ENCODE assay signal across 12 cellular contexts in the genomic region with DNA sequence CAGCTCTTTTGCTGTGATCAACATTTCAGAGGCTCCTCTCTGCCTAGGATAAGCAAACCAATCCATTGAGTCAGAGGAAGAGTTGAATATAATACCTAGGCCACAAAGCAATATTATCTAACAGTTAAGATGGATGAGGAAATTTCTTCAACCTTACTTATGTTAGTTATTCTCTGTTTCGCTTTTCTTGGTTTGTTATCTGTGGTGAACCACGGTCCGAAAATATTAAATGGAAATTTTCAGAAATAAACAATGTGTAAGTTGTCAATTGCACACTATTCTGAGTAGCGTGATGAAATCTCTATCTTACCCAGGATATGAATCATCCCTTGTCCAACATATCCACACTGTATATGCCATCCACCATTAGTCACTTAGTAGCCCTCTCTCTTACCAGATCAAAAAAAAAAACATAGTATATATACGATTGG. TPM values are rescaled to one million over a fixed set of nuclear protein-coding genes. Genes with fewer than 3 reads are reported as not detected.
A peak's percentile ranks its signal among the peaks of the same experiment; 100 is the strongest.
DNase-seq lines count a peak whose midpoint lies in the region; ATAC-seq and TF ChIP-seq lines count a peak whose summit lies in the region.
"Had no signal": no experiment of that assay in that cellular context is flagged by ENCODE, and none has a peak within 500 bp of the region (broad histone marks: within the 10 kb centered on the region; RNA-seq: fewer than 3 reads in every experiment).

No MANE protein-coding gene starts in this region.

- no peak for TF ChIP-seq CTCF in NB4 (IDR thresholded peaks at IDR 0.05; ENCODE audit: low read depth, low read length)
- TF ChIP-seq CTCF in astrocyte of the spinal cord (IDR thresholded peaks at IDR 0.05; ENCODE audit: low read depth, low read length) = no peak
- TF ChIP-seq CTCF in left lung (IDR thresholded peaks at IDR 0.05) = no peak
- no peak for TF ChIP-seq CTCF in dorsolateral prefrontal cortex (IDR thresholded peaks at IDR 0.05 in 54 of 56, conservative IDR thresholded peaks at IDR 0.05 in 2 of 56; ENCODE audit: low read depth in 1 of 56, partially characterized antibody in 56 of 56)

- H3K27me3 ChIP-seq in left lung (peaks cover 32 to 67% of the 10 kb centered on the region in 2 donors), dorsolateral prefrontal cortex (peaks cover 0 to 43% (median 24%) of the 10 kb centered on the region in 45 donors)

- H3K4me3 ChIP-seq in NB4 (ENCODE audit: low read depth, low read length) (no peak overlapping the region), astrocyte of the spinal cord (ENCODE audit: low read depth, low read length) (no peak overlapping the region), left lung (no peak overlapping the region), dorsolateral prefrontal cortex (no peak overlapping the region)
- H3K4me3 ChIP-seq: sigmoid colon had no signal

- peaks cover 0 to 26% of the 10 kb centered on the region in 2 donors for H3K4me1 ChIP-seq in left lung

- H3K27ac ChIP-seq in left lung (peak overlapping the region in 1 of 2 donors; percentile 41), dorsolateral prefrontal cortex (no peak overlapping the region)

- TF ChIP-seq POLR2A in NB4 (IDR thresholded peaks at IDR 0.05; ENCODE audit: extremely low read depth, insufficient read length) = no peak

- H3K36me3 ChIP-seq in left lung = no peaks in the 10 kb centered on the region
- H3K36me3 ChIP-seq: sigmoid colon had no signal

- in situ Hi-C loops in astrocyte of the spinal cord (cut with HindIII; ENCODE audit: low sequenced_read_pairs) = no loop called here

- ATAC-seq in left lung (peak; percentile 9), GM21526 (IDR thresholded peaks at IDR 0.05; ENCODE audit: low FRiP score, unreplicated experiment) (no peak)

- peak; percentile 62 for DNase-seq in COLO829 (ENCODE audit: low spot score)
- peak; percentile 77 for DNase-seq in NB4 (ENCODE audit: low read depth)
- DNase-seq in astrocyte of the spinal cord (ENCODE audit: low read depth, low spot score) = peak; percentile 67
- no peak for DNase-seq in left lung
- DNase-seq in NCI-H1694 (lab: John Stamatoyannopoulos, UW) = no peak
- no peak for DNase-seq in dorsolateral prefrontal cortex
- no peak for DNase-seq in cardiac septum (ENCODE audit: low spot score)
- DNase-seq: caudate nucleus; CD8-positive, alpha-beta memory T cell; head of caudate nucleus; sigmoid colon had no signal

- intact Hi-C loops in left lung (cut with DNase I) = no loop called here
- intact Hi-C loops in dorsolateral prefrontal cortex (cut with DNase I) = no loop called here
- intact Hi-C loops in cardiac septum (cut with DNase I) = no loop called here

- H3K9me3 ChIP-seq in left lung = no peaks in the 10 kb centered on the region
- H3K9me3 ChIP-seq: sigmoid colon had no signal

RNA-seq across cellular contexts. Expression of gene HTR7, which starts 1.5 kb away (rescaled TPM):
- total RNA-seq in left lung = under 1 TPM; 0.12 to 0.65 TPM
- 1 to 10 TPM in 107 of 120 experiments, under 1 TPM in 13; 0.39 to 3.2 (median 1.6) TPM for total RNA-seq in dorsolateral prefrontal cortex
- total RNA-seq in cardiac septum = 0.16 TPM
- total RNA-seq: CD8-positive, alpha-beta memory T cell had no signal

RNA-seq across cellular contexts. Expression of gene RPP30, which starts 12.4 kb away (rescaled TPM):
- total RNA-seq in left lung (10 to 100 TPM; 26.3 to 28.6 TPM), dorsolateral prefrontal cortex (10 to 100 TPM; 20.3 to 46.7 (median 34.9) TPM), cardiac septum (24.9 TPM)

Comparison
In these comparisons a context has a peak if more than half of its experiments do, and no peak if none do; other contexts are left out.
1. DNase-seq: peak in COLO829 (single experiment), NB4 (single experiment) and astrocyte of the spinal cord (single experiment); none in left lung (0 of 2), NCI-H1694 (single experiment), dorsolateral prefrontal cortex (0 of 10) and cardiac septum (single experiment).